In genomic region chr12:42326466-42327226, GRCh38 we compare ENCODE assay signal across 8 cellular contexts. TPM values are rescaled to one million over a fixed set of nuclear protein-coding genes. Genes with fewer than 3 reads are reported as not detected.
DNase-seq lines count a peak whose midpoint lies in the region; ATAC-seq and TF ChIP-seq lines count a peak whose summit lies in the region.

No MANE protein-coding gene starts in this region.

- H3K79me1 ChIP-seq in mesendoderm (ENCODE audit: low read length) = peaks cover 10% of the 10 kb centered on the region

- ATAC-seq in HG03175 (IDR thresholded peaks at IDR 0.05; ENCODE audit: unreplicated experiment) (peak; percentile 41), SK-N-SH treated with all-trans-retinoic acid at 6 μM for 48 hours (peak; percentile 43)

- no peaks in the 10 kb centered on the region for H3K9me3 ChIP-seq in effector memory CD4-positive, alpha-beta T cell (ENCODE audit: control insufficient read depth, low read length)

- H3K27me3 ChIP-seq in ACC112 (ENCODE audit: insufficient read depth, low read length) (no peaks in the 10 kb centered on the region), mesendoderm (ENCODE audit: insufficient read depth, low read length, poor library complexity) (no peaks in the 10 kb centered on the region)
- no peaks in the 10 kb centered on the region for H3K27me3 ChIP-seq in effector memory CD4-positive, alpha-beta T cell (replicated peaks; ENCODE audit: control insufficient read depth, insufficient read depth, low read length, poor library complexity, severe bottlenecking)

- H3K56ac ChIP-seq in mesendoderm (ENCODE audit: low read length) = peak overlapping the region; percentile 87

- peaks cover 4% of the 10 kb centered on the region for H3K36me3 ChIP-seq in ACC112 (ENCODE audit: insufficient read depth, low read length)
- H3K36me3 ChIP-seq in effector memory CD4-positive, alpha-beta T cell (ENCODE audit: control insufficient read depth, insufficient read depth, low read length) = peaks cover under 1% of the 10 kb centered on the region
- no peaks in the 10 kb centered on the region for H3K36me3 ChIP-seq in mesendoderm (ENCODE audit: control insufficient read depth, insufficient read depth, low read length)
- H3K36me3 ChIP-seq in urinary bladder (ENCODE audit: insufficient read depth) = no peaks in the 10 kb centered on the region

- H3K18ac ChIP-seq in mesendoderm (ENCODE audit: low read length) = peak overlapping the region; percentile 32

- H3K9ac ChIP-seq in mesendoderm (ENCODE audit: low read length) = peak overlapping the region; percentile 87

- H2BK5ac ChIP-seq in mesendoderm (ENCODE audit: low read length) = no peak overlapping the region

- no peak overlapping the region for H2AK5ac ChIP-seq in mesendoderm (ENCODE audit: low read length)

- no peak overlapping the region for H3K23ac ChIP-seq in mesendoderm (ENCODE audit: low read length)

- H2AFZ ChIP-seq in ACC112 (ENCODE audit: low read length, unreplicated experiment) = peak overlapping the region; percentile 75

- no peak overlapping the region for H4K5ac ChIP-seq in mesendoderm (ENCODE audit: low read length)

- peak overlapping the region; percentile 90 for H3K4me2 ChIP-seq in mesendoderm (ENCODE audit: low read length)

- DNase-seq in GM12864 (ENCODE audit: low read depth) (no peak), mesendoderm (peak; percentile 11), NCI-H2081 treated with DMSO at 0.1 percent for 48 hours (lab: John Stamatoyannopoulos, UW) (no peak)
- DNase-seq in effector memory CD4-positive, alpha-beta T cell = no peak

- H3K4me1 ChIP-seq in ACC112 (ENCODE audit: control insufficient read depth, insufficient read depth, low read length, unreplicated experiment) = peaks cover 21% of the 10 kb centered on the region
- H3K4me1 ChIP-seq in effector memory CD4-positive, alpha-beta T cell (ENCODE audit: control insufficient read depth, insufficient read depth, low read length, poor library complexity, severe bottlenecking) = peaks cover 12% of the 10 kb centered on the region
- H3K4me1 ChIP-seq in mesendoderm (ENCODE audit: control insufficient read depth, low read depth, low read length) = peaks cover 6% of the 10 kb centered on the region
- H3K4me1 ChIP-seq in urinary bladder (ENCODE audit: insufficient read depth) = no peaks in the 10 kb centered on the region

- no peak for TF ChIP-seq CTCF in GM12864 (IDR thresholded peaks at IDR 0.05; ENCODE audit: low read depth, low read length, missing control alignments)

- H3K27ac ChIP-seq in ACC112 (ENCODE audit: low read depth, low read length) (peak overlapping the region; percentile 47), mesendoderm (ENCODE audit: low read depth, low read length) (no peak overlapping the region), urinary bladder (ENCODE audit: low read depth) (peak overlapping the region; percentile 93)
- H3K27ac ChIP-seq in effector memory CD4-positive, alpha-beta T cell (ENCODE audit: insufficient read depth, low read length, poor library complexity, severe bottlenecking) = peak overlapping the region; percentile 75

- H3K4me3 ChIP-seq in ACC112 (ENCODE audit: low read depth, low read length) = peak overlapping the region; percentile 90
- H3K4me3 ChIP-seq in GM12864 (ENCODE audit: low read depth, low read length) = peak overlapping the region; percentile 92
- peak overlapping the region; percentile 62 for H3K4me3 ChIP-seq in effector memory CD4-positive, alpha-beta T cell (ENCODE audit: insufficient read depth, low read depth, low read length, poor library complexity, severe bottlenecking)
- H3K4me3 ChIP-seq in mesendoderm (ENCODE audit: low read length) = peak overlapping the region; percentile 92
- H3K4me3 ChIP-seq in urinary bladder (ENCODE audit: low read depth, low read length) = peak overlapping the region; percentile 94

- H2BK15ac ChIP-seq in mesendoderm (replicated peaks; ENCODE audit: low read depth) = no peak overlapping the region

- no peak overlapping the region for H3K4ac ChIP-seq in mesendoderm (ENCODE audit: low read depth, low read length)

- H2BK120ac ChIP-seq in mesendoderm (ENCODE audit: low read depth, low read length) = no peak overlapping the region

- H3K79me2 ChIP-seq in ACC112 (ENCODE audit: control insufficient read depth, insufficient read depth, low read length, unreplicated experiment) (peaks cover 60% of the 10 kb centered on the region), mesendoderm (ENCODE audit: control insufficient read depth, insufficient read depth, low read length) (peaks cover 44% of the 10 kb centered on the region)

- H4K8ac ChIP-seq in mesendoderm (ENCODE audit: low read depth, low read length) = no peak overlapping the region

- no CpG with 5 or more reads among the region's 16 CpGs for WGBS in mesendoderm (ENCODE audit: extremely low coverage, insufficient coverage, low lambda C conversion rate)
- WGBS in urinary bladder = 7% methylated on average over 16 of the region's 16 CpGs

TF ChIP-seq in SK-N-SH treated with all-trans-retinoic acid at 6 μM for 48 hours, 23 proteins besides CTCF, POLR2A, EP300 and RAD21:
- TF ChIP-seq ZFP30 (CRISPR knock-in tag; IDR thresholded peaks at IDR 0.05) = no peak
- no peak for TF ChIP-seq RARB (CRISPR knock-in tag; IDR thresholded peaks at IDR 0.05)
- no peak for TF ChIP-seq OSR1 (CRISPR knock-in tag; IDR thresholded peaks at IDR 0.05)
- TF ChIP-seq GLIS3 (CRISPR knock-in tag; IDR thresholded peaks at IDR 0.05) = no peak
- TF ChIP-seq ZFP3 (CRISPR knock-in tag; IDR thresholded peaks at IDR 0.05) = no peak
- TF ChIP-seq TCF4 (CRISPR knock-in tag; IDR thresholded peaks at IDR 0.05; ENCODE audit: borderline replicate concordance) = no peak

RNA-seq across cellular contexts. Expression of gene PPHLN1, which starts 0.7 kb away (rescaled TPM):
- polyA plus RNA-seq in mesendoderm (2013, experiment 1 of 2) = 73.7 TPM
- 72.8 TPM for polyA plus RNA-seq in mesendoderm (2013, experiment 2 of 2)
- total RNA-seq in urinary bladder = 104 TPM
- 39.6 TPM for polyA plus RNA-seq in urinary bladder

RNA-seq across cellular contexts. Expression of gene ZCRB1, which starts 0.8 kb away (rescaled TPM):
- polyA plus RNA-seq in mesendoderm (2013, experiment 1 of 2) = 91.2 TPM
- 88.5 TPM for polyA plus RNA-seq in mesendoderm (2013, experiment 2 of 2)
- total RNA-seq in urinary bladder = 27.7 TPM
- polyA plus RNA-seq in urinary bladder = 41.6 TPM
